Comparison of ENCODE assay signal across 8 cellular contexts in genomic region chr6:57089687-57090457, GRCh38. TPM values are rescaled to one million over a fixed set of nuclear protein-coding genes. Genes with fewer than 3 reads are reported as not detected.
A peak's percentile ranks its signal among the peaks of the same experiment; 100 is the strongest.
DNase-seq lines count a peak whose midpoint lies in the region; ATAC-seq lines count a peak whose summit lies in the region.

ZNF451 (plus strand) TSS chr6:57090188; CDS start chr6:57090254, 66 bp downstream.

- DNase-seq in Ammon's horn (ENCODE audit: low spot score) (peak; percentile 98), GM19238 (ENCODE audit: insufficient read length, low spot score) (peak; percentile 88), NCI-H524 (lab: John Stamatoyannopoulos, UW) (peak; percentile 98), kidney glomerular epithelial cell (lab: John Stamatoyannopoulos, UW) (peak; percentile 94)
- DNase-seq in activated CD4-positive, alpha-beta T cell treated with anti-CD3 and anti-CD28 coated beads for 36 hours = peak; percentile 98
- peak; percentile 85 to 93 for DNase-seq in stimulated activated CD4-positive, alpha-beta T cell treated with anti-CD3 and anti-CD28 coated beads, Interleukin-1b, Interleukin-23, amount 100 ng/mL, for 1 hour (ENCODE audit: low read depth in 2 of 2)

- peak within 1 kb of the TSS; percentile 73 for H3K4me3 Mint-ChIP-seq in activated CD4-positive, alpha-beta T cell treated with anti-CD3 and anti-CD28 coated beads for 36 hours

- POLR2A ChIA-PET in activated CD4-positive, alpha-beta T cell treated with anti-CD3 and anti-CD28 coated beads for 36 hours (lab: Charles Lee) = interaction anchor here (0.5 to 1.0 kb wide), 4 partner anchors 13 to 239 kb away, joined by 4 to 6 read pairs (median 4); partner anchors contain the start of gene BAG2

- H3K36me3 Mint-ChIP-seq in activated CD4-positive, alpha-beta T cell treated with anti-CD3 and anti-CD28 coated beads for 36 hours (ENCODE audit: low read depth) = peaks cover 22% of the 10 kb centered on the region

- ATAC-seq in HG03442 (IDR thresholded peaks at IDR 0.05; ENCODE audit: unreplicated experiment) = peak; percentile 90
- peak; percentile 95 for ATAC-seq in activated CD4-positive, alpha-beta T cell treated with anti-CD3 and anti-CD28 coated beads for 36 hours

- no peaks in the 10 kb centered on the region for H3K9me3 Mint-ChIP-seq in activated CD4-positive, alpha-beta T cell treated with anti-CD3 and anti-CD28 coated beads for 36 hours (ENCODE audit: low read depth)

- peaks cover 32% of the 10 kb centered on the region for H3K4me1 Mint-ChIP-seq in activated CD4-positive, alpha-beta T cell treated with anti-CD3 and anti-CD28 coated beads for 36 hours

- H3K27ac Mint-ChIP-seq in activated CD4-positive, alpha-beta T cell treated with anti-CD3 and anti-CD28 coated beads for 36 hours = peak within 1 kb of the TSS; percentile 82

- intact Hi-C loops in activated CD4-positive, alpha-beta T cell treated with anti-CD3 and anti-CD28 coated beads for 36 hours (cut with DNase I, micrococcal nuclease) = loop anchor here (1.0 to 5.0 kb wide), 6 partner anchors 44 to 227 kb away; partner anchors contain the start of genes BAG2 (in 2 of the 2), BEND6 (in 2 of the 2), KIAA1586 (in 2 of the 2) and PRIM2 (in 2 of the 2)

- no peaks in the 10 kb centered on the region for H3K27me3 Mint-ChIP-seq in activated CD4-positive, alpha-beta T cell treated with anti-CD3 and anti-CD28 coated beads for 36 hours

- CTCF ChIA-PET in activated CD4-positive, alpha-beta T cell treated with anti-CD3 and anti-CD28 coated beads for 36 hours (lab: Charles Lee) = interaction anchor here (0.5 to 1.0 kb wide), 4 partner anchors 27 to 496 kb away, joined by 3 read pairs; no protein-coding TSS in a partner anchor

- peak within 1 kb of the TSS; percentile 73 for H3K27ac ChIP-seq in cingulate gyrus (ENCODE audit: low read depth, low read length)

RNA-seq across cellular contexts. Expression of gene ZNF451, which starts in this region (rescaled TPM):
- total RNA-seq in activated CD4-positive, alpha-beta T cell treated with anti-CD3 and anti-CD28 coated beads for 36 hours = 10 to 100 TPM; 46.8 to 60.3 TPM

Comparison
In these comparisons a context has a peak if more than half of its experiments do, and no peak if none do; other contexts are left out.
1. Peak in every context shown above with its lines: DNase-seq, ATAC-seq and H3K27ac ChIP-seq.